In the genomic region with DNA sequence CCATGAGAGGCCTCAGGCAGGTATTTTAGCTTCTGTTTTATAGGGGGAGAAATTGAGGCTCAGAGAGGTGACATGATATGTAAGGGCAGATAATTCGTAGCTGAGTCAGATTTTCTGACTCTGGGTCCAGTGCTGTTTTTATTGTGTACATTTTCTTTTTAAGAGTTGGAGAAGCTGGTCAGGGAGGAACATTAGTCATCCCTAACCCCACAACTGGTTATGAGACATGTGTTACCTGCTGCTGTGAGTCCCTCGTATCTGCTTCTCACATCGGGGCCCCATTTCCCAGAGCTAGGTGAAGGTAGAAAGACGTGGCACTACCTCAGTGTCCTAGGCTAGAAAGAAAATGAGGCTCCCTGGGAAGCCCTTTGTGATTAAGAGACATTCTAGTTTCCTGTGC, we compare ENCODE assay signal across 15 cellular contexts. TPM values are rescaled to one million over a fixed set of nuclear protein-coding genes. Genes with fewer than 3 reads are reported as not detected.
DNase-seq lines count a peak whose midpoint lies in the region; ATAC-seq and TF ChIP-seq lines count a peak whose summit lies in the region.
"Had no signal": no experiment of that assay in that cellular context is flagged by ENCODE, and none has a peak within 500 bp of the region (broad histone marks: within the 10 kb centered on the region; RNA-seq: fewer than 3 reads in every experiment).

No MANE protein-coding gene starts in this region.

- peak overlapping the region; percentile 41 for H3K27ac Mint-ChIP-seq in activated CD8-positive, alpha-beta memory T cell treated with anti-CD3 and anti-CD28 coated beads, Interleukin-2, amount 10 ng/mL, durations not matched to agents 7 days and 5 days
- H3K27ac Mint-ChIP-seq in progenitor cell of endocrine pancreas: peak overlapping the region; percentile 69

- H3K36me3 Mint-ChIP-seq in activated CD8-positive, alpha-beta memory T cell treated with anti-CD3 and anti-CD28 coated beads, Interleukin-2, amount 10 ng/mL, durations not matched to agents 7 days and 5 days: no peaks in the 10 kb centered on the region
- H3K36me3 Mint-ChIP-seq in progenitor cell of endocrine pancreas (ENCODE audit: insufficient read depth): no peaks in the 10 kb centered on the region

- DNase-seq in activated CD8-positive, alpha-beta memory T cell treated with anti-CD3 and anti-CD28 coated beads, Interleukin-2, amount 10 ng/mL, durations not matched to agents 7 days and 5 days: no peak
- DNase-seq in activated CD8-positive, alpha-beta memory T cell treated with anti-CD3 and anti-CD28 coated beads, Interleukin-2, amount 50 U/mL, for 4 hours: no peak
- peak; percentile 62 for DNase-seq in LHCN-M2 (ENCODE audit: low read depth)
- peak; percentile 55 for DNase-seq in choroid plexus epithelial cell (ENCODE audit: low read depth)
- DNase-seq in progenitor cell of endocrine pancreas (ENCODE audit: low spot score, unreplicated experiment): no peak
- no peak for DNase-seq in NCI-H446 (lab: John Stamatoyannopoulos, UW)
- DNase-seq in DMS153 (lab: John Stamatoyannopoulos, UW): no peak
- DNase-seq: activated CD4-positive, alpha-beta T cell treated with anti-CD3 and anti-CD28 coated beads for 4 hours; activated naive CD4-positive, alpha-beta T cell treated with Interleukin-2 at 50 U/mL for 16 hours; cortex of kidney; DMS 273 treated with DMSO at 0.1 percent for 48 hours; islet precursor cell; NCI-H2029; stomach had no signal

- H3K4me3 Mint-ChIP-seq in activated CD8-positive, alpha-beta memory T cell treated with anti-CD3 and anti-CD28 coated beads, Interleukin-2, amount 10 ng/mL, durations not matched to agents 7 days and 5 days: no peak overlapping the region
- no peak overlapping the region for H3K4me3 Mint-ChIP-seq in progenitor cell of endocrine pancreas (ENCODE audit: low read depth)

- TF ChIP-seq CTCF in choroid plexus epithelial cell (conservative IDR thresholded peaks at IDR 0.05; ENCODE audit: low read depth, low read length) (no peak), progenitor cell of endocrine pancreas (IDR thresholded peaks at IDR 0.05; ENCODE audit: unreplicated experiment) (no peak)

- no peaks in the 10 kb centered on the region for H3K9me3 Mint-ChIP-seq in activated CD8-positive, alpha-beta memory T cell treated with anti-CD3 and anti-CD28 coated beads, Interleukin-2, amount 10 ng/mL, durations not matched to agents 7 days and 5 days (ENCODE audit: low read depth)
- H3K9me3 Mint-ChIP-seq in progenitor cell of endocrine pancreas (ENCODE audit: low read depth): no peaks in the 10 kb centered on the region

- ATAC-seq in activated CD8-positive, alpha-beta memory T cell treated with anti-CD3 and anti-CD28 coated beads, Interleukin-2, amount 10 ng/mL, durations not matched to agents 7 days and 5 days: no peak
- ATAC-seq in HG03280 (IDR thresholded peaks at IDR 0.05; ENCODE audit: unreplicated experiment): no peak

- no peak overlapping the region for H3K4me3 ChIP-seq in choroid plexus epithelial cell (ENCODE audit: low read depth, low read length)
- H3K4me3 ChIP-seq: stomach had no signal

- H3K27me3 Mint-ChIP-seq in activated CD8-positive, alpha-beta memory T cell treated with anti-CD3 and anti-CD28 coated beads, Interleukin-2, amount 10 ng/mL, durations not matched to agents 7 days and 5 days: peaks cover 5% of the 10 kb centered on the region
- H3K27me3 Mint-ChIP-seq in progenitor cell of endocrine pancreas: peaks cover 7% of the 10 kb centered on the region

- H3K4me1 Mint-ChIP-seq in activated CD8-positive, alpha-beta memory T cell treated with anti-CD3 and anti-CD28 coated beads, Interleukin-2, amount 10 ng/mL, durations not matched to agents 7 days and 5 days: peaks cover 22% of the 10 kb centered on the region
- peaks cover 3% of the 10 kb centered on the region for H3K4me1 Mint-ChIP-seq in progenitor cell of endocrine pancreas (ENCODE audit: low read depth)

- CTCF ChIA-PET in activated CD8-positive, alpha-beta memory T cell treated with anti-CD3 and anti-CD28 coated beads, Interleukin-2, amount 10 ng/mL, durations not matched to agents 7 days and 5 days (lab: Charles Lee): no interaction called here

RNA-seq across cellular contexts. Expression of a gene that starts 28.6 kb away (rescaled TPM):
- total RNA-seq in activated CD8-positive, alpha-beta memory T cell treated with anti-CD3 and anti-CD28 coated beads, Interleukin-2, amount 10 ng/mL, durations not matched to agents 7 days and 5 days: not detected
- 2.1 and 3.1 TPM in 2 replicates for total RNA-seq in LHCN-M2 (2014; rRNA removed)
- 0.97 TPM for polyA plus RNA-seq in LHCN-M2 (2012)
- total RNA-seq in progenitor cell of endocrine pancreas: 0.18 and 0.46 TPM in 2 replicates

Comparison
In these comparisons a context has a peak if more than half of its experiments do, and no peak if none do; other contexts are left out.
1. DNase-seq: peak in LHCN-M2 (single experiment) and choroid plexus epithelial cell (single experiment); none in activated CD8-positive, alpha-beta memory T cell treated with anti-CD3 and anti-CD28 coated beads, Interleukin-2, amount 10 ng/mL, durations not matched to agents 7 days and 5 days (single experiment), activated CD8-positive, alpha-beta memory T cell treated with anti-CD3 and anti-CD28 coated beads, Interleukin-2, amount 50 U/mL, for 4 hours (single experiment), progenitor cell of endocrine pancreas (single experiment), NCI-H446 (0 of 2) and DMS153 (single experiment).